In the genomic region with DNA sequence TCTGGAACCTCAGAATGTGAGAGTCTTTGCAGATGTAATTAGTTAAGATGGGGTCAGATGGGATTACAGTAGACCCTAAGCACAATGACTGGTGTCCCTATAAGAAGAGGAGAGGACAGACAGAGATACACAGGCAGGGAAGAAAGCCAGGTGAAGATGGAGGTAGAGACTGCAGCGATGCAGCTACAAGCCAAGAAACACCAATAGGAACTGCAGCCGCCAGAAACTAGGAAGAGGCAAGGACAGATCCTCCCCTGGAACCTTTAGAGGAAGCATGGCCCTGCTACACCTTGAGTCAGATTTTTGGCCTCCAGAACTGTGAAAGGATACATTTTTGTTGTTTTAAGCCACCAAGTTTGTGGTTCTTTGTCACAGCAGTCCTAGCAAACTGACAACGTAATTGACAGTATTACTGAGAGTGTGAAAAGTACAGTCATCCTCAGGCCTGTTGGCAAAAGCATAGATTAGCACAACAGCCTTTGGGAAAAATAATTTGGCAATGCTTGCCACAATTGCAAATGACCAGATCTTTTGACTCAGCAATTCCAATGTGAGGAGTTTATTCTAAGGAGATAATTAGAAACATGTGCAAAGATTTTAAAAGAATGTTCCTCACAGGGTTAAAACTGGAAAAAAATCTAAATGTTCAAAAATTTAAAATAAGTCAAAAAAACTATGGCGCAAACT, we compare ENCODE assay signal across 20 cellular contexts.
DNase-seq lines count a peak whose midpoint lies in the region; ATAC-seq, FAIRE-seq and TF ChIP-seq lines count a peak whose summit lies in the region.
"Had no signal": no experiment of that assay in that cellular context is flagged by ENCODE, and none has a peak within 500 bp of the region (broad histone marks: within the 10 kb centered on the region; RNA-seq: fewer than 3 reads in every experiment).

No MANE protein-coding gene starts in this region.

- no peaks in the 10 kb centered on the region for H3K9me3 ChIP-seq in H9 (ENCODE audit: control insufficient read depth, low read depth, low read length)
- H3K9me3 ChIP-seq: MG63 had no signal

- no peaks in the 10 kb centered on the region for H3K79me1 ChIP-seq in H9 (ENCODE audit: insufficient read depth, low read depth, low read length, poor library complexity, severe bottlenecking)

- no peaks in the 10 kb centered on the region for H3K79me2 ChIP-seq in H9 (ENCODE audit: insufficient read depth, low read length)

- no peak overlapping the region for H2BK5ac ChIP-seq in H9 (ENCODE audit: insufficient read length, low read length)

- no peak overlapping the region for H3K4me3 ChIP-seq in astrocyte of the spinal cord (ENCODE audit: low read depth, low read length)
- H3K4me3 ChIP-seq: MG63, SK-N-MC had no signal

- peaks cover 38 to 40% of the 10 kb centered on the region in 2 experiments for H3K4me1 Mint-ChIP-seq in H9

- no peak overlapping the region for H3K23ac ChIP-seq in H9 (ENCODE audit: insufficient read length, low read depth, low read length)

- in situ Hi-C loops in astrocyte of the spinal cord (cut with HindIII; ENCODE audit: low sequenced_read_pairs) = no loop called here
- in situ Hi-C loops in KBM-7 (cut with MboI; ENCODE audit: low pct_unique_long_range_greater_than_20kb, low sequenced_read_pairs) = no loop called here

- H2AK5ac ChIP-seq in H9 (ENCODE audit: insufficient read length, low read length) = no peak overlapping the region

- no peak overlapping the region for H3K9ac ChIP-seq in H9 (ENCODE audit: extremely low read depth, insufficient read length, low read length)
- H3K9ac ChIP-seq: KMS-11 had no signal

- H2BK15ac ChIP-seq in H9 (ENCODE audit: low read depth, low read length) = no peak overlapping the region

- H3K4ac ChIP-seq in H9 (ENCODE audit: low read depth, low read length) = no peak overlapping the region

- no peaks in the 10 kb centered on the region for H4K20me1 ChIP-seq in H9 (ENCODE audit: control insufficient read depth, insufficient read depth, insufficient read length)

- H3K4me1 ChIP-seq in H9 (ENCODE audit: insufficient read depth, low read length) = peaks cover 10% of the 10 kb centered on the region

- TF ChIP-seq CTCF in H9 (conservative IDR thresholded peaks at IDR 0.05) = no peak
- no peak for TF ChIP-seq CTCF in astrocyte of the spinal cord (IDR thresholded peaks at IDR 0.05; ENCODE audit: low read depth, low read length)

- no peak overlapping the region for H3K56ac ChIP-seq in H9 (ENCODE audit: insufficient read length, low read depth, low read length)

- TF ChIP-seq POLR2A in GM12892 (IDR thresholded peaks at IDR 0.05; ENCODE audit: low read depth, low read length) = no peak

- H3K27ac Mint-ChIP-seq in H9 = peak overlapping the region; percentile 27 to 85 (median 42); a peak in 5 of 7 replicates
- H3K27ac Mint-ChIP-seq: CD8-positive, alpha-beta T cell had no signal

- no peak overlapping the region for H2BK120ac ChIP-seq in H9 (ENCODE audit: low read depth, low read length, poor library complexity, severe bottlenecking)

- no peak overlapping the region for H3K4me2 ChIP-seq in H9 (ENCODE audit: insufficient read depth, insufficient read length, low read length)
- H3K4me2 ChIP-seq: KMS-11 had no signal

- ATAC-seq in HG03457 (IDR thresholded peaks at IDR 0.05; ENCODE audit: unreplicated experiment) = no peak
- ATAC-seq: CD8-positive, alpha-beta T cell; Right ventricle myocardium inferior had no signal

- H3T11ph ChIP-seq in H9 (ENCODE audit: low read length) = no peak overlapping the region

- no peak overlapping the region for H2AFZ ChIP-seq in H9 (ENCODE audit: low read length)

- H2BK20ac ChIP-seq in H9 (ENCODE audit: low read depth, low read length, poor library complexity, severe bottlenecking) = no peak overlapping the region

- no CpG with 5 or more reads among the region's 4 CpGs for WGBS in H9 (ENCODE audit: extremely low coverage, insufficient read length, low lambda C conversion rate)

- peaks cover 1 to 2% of the 10 kb centered on the region in 2 experiments; a peak in 4 of 5 replicates for H3K9me3 Mint-ChIP-seq in H9

- H3K27me3 Mint-ChIP-seq in H9 (ENCODE audit: low read depth) = no peaks in the 10 kb centered on the region; the same call in 1 of the 2 replicates

- DNase-seq in AG20443 (ENCODE audit: low spot score) (peak; percentile 47), H9 (no peak), astrocyte of the spinal cord (ENCODE audit: low read depth, low spot score) (peak; percentile 15), fibroblast of peridontal ligament (ENCODE audit: extremely low read depth) (peak; percentile 87), KBM-7 (no peak), GM12892 (ENCODE audit: insufficient read length) (no peak)
- no peak for DNase-seq in activated CD8-positive, alpha-beta memory T cell treated with anti-CD3 and anti-CD28 coated beads for 24 hours
- DNase-seq: CD8-positive, alpha-beta T cell; DMS79 treated with DMSO at 0.1 percent for 48 hours; MG63; NCI-H1092 treated with DMSO at 0.1 percent for 48 hours; NCI-H1694; NCI-H446; NCI-H774 had no signal

- no peak overlapping the region for H3K4me3 Mint-ChIP-seq in H9
- H3K4me3 Mint-ChIP-seq: CD8-positive, alpha-beta T cell had no signal

- no peak overlapping the region for H4K5ac ChIP-seq in H9 (ENCODE audit: insufficient read length, low read depth, low read length)

- H4K91ac ChIP-seq in H9 (ENCODE audit: insufficient read length, low read depth, low read length) = no peak overlapping the region

- H2BK12ac ChIP-seq in H9 (ENCODE audit: insufficient read length, low read depth, low read length) = no peak overlapping the region

- H3K23me2 ChIP-seq in H9 (ENCODE audit: insufficient read length, low read depth, low read length, poor library complexity, severe bottlenecking) = no peaks in the 10 kb centered on the region

- H3K36me3 Mint-ChIP-seq in H9 (ENCODE audit: insufficient read depth in 1 of 3, low read depth in 3 of 3) = peaks cover 0 to 7% (median 2%) of the 10 kb centered on the region in 3 experiments; a peak in 1 of 7 replicates
- H3K36me3 Mint-ChIP-seq: CD8-positive, alpha-beta T cell had no signal

- FAIRE-seq in GM12892 (lab: Jason Lieb, UNC) = no peak
- FAIRE-seq: D721Med had no signal

- no peaks in the 10 kb centered on the region for H3K27me3 ChIP-seq in H9 (ENCODE audit: insufficient read depth, low read length)
- H3K27me3 ChIP-seq: MG63 had no signal

- no peak overlapping the region for H3K27ac ChIP-seq in H9 (ENCODE audit: insufficient read length, low read depth, low read length)
- H3K27ac ChIP-seq: HL-60, KMS-11, SK-N-MC had no signal

- H3K18ac ChIP-seq in H9 (ENCODE audit: insufficient read length, low read depth, low read length) = no peak overlapping the region

- H3K14ac ChIP-seq in H9 (ENCODE audit: insufficient read depth, low read length) = peak overlapping the region; percentile 1; the same call in 1 of the 2 replicates

- no peak overlapping the region for H4K8ac ChIP-seq in H9 (replicated peaks; ENCODE audit: insufficient read length, low read depth, low read length)

Comparison
In these comparisons a context has a peak if more than half of its experiments do, and no peak if none do; other contexts are left out.
1. DNase-seq: peak in AG20443 (single experiment), astrocyte of the spinal cord (single experiment) and fibroblast of peridontal ligament (single experiment); none in H9 (single experiment), activated CD8-positive, alpha-beta memory T cell treated with anti-CD3 and anti-CD28 coated beads for 24 hours (single experiment), KBM-7 (single experiment) and GM12892 (single experiment).